10 cellular contexts compared by ENCODE assay signal in genomic region chr5:134252671-134253070, GRCh38. TPM values are rescaled to one million over a fixed set of nuclear protein-coding genes. Genes with fewer than 3 reads are reported as not detected.
DNase-seq lines count a peak whose midpoint lies in the region; ATAC-seq and TF ChIP-seq lines count a peak whose summit lies in the region.
"Had no signal": no experiment of that assay in that cellular context is flagged by ENCODE, and none has a peak within 500 bp of the region (broad histone marks: within the 10 kb centered on the region; RNA-seq: fewer than 3 reads in every experiment).

No MANE protein-coding gene starts in this region.

- peak overlapping the region; percentile 31 for H2AFZ ChIP-seq in parathyroid adenoma

- H3K27ac ChIP-seq in RWPE2 (ENCODE audit: poor library complexity, severe bottlenecking): peak overlapping the region; percentile 2
- H3K27ac ChIP-seq in parathyroid adenoma: no peak overlapping the region
- H3K27ac ChIP-seq in transverse colon: no peak overlapping the region

- H3K36me3 ChIP-seq in RWPE2 (ENCODE audit: low read depth) (no peaks in the 10 kb centered on the region), parathyroid adenoma (ENCODE audit: control insufficient read depth, insufficient read depth, low read length) (no peaks in the 10 kb centered on the region), transverse colon (no peaks in the 10 kb centered on the region)

- no peak for TF ChIP-seq CTCF in RWPE2 (IDR thresholded peaks at IDR 0.05; ENCODE audit: poor library complexity, severe bottlenecking)
- no peak for TF ChIP-seq CTCF in fibroblast of mammary gland (conservative IDR thresholded peaks at IDR 0.05; ENCODE audit: control insufficient read depth, insufficient read depth, low read depth, low read length)
- TF ChIP-seq CTCF in parathyroid adenoma (IDR thresholded peaks at IDR 0.05): no peak
- TF ChIP-seq CTCF in transverse colon (IDR thresholded peaks at IDR 0.05): no peak
- no peak for TF ChIP-seq CTCF in GM10248 (IDR thresholded peaks at IDR 0.05; ENCODE audit: control extremely low read depth, extremely low read depth, low read depth, missing control alignments)

- POLR2A ChIA-PET in GM10248 (lab: Yijun Ruan, JAX): no interaction called here

- in situ Hi-C loops in transverse colon (cut with MboI; ENCODE audit: low pct_ligation_motif_present in 1 of 4, low pct_unique_long_range_greater_than_20kb in 1 of 4, low sequenced_read_pairs in 3 of 4): no loop called here

- H3K4me1 ChIP-seq in RWPE2 (ENCODE audit: insufficient read depth, poor library complexity, severe bottlenecking) (peaks cover 39% of the 10 kb centered on the region), parathyroid adenoma (peaks cover 23% of the 10 kb centered on the region), transverse colon (no peaks in the 10 kb centered on the region)

- intact Hi-C loops in transverse colon (cut with DNase I; ENCODE audit: low total_unique reads): no loop called here

- no peak overlapping the region for H3K9ac ChIP-seq in parathyroid adenoma

- TF ChIP-seq POLR2A in transverse colon (IDR thresholded peaks at IDR 0.05): no peak

- H3K4me3 ChIP-seq in RWPE2 (ENCODE audit: severe bottlenecking) (no peak overlapping the region), fibroblast of mammary gland (ENCODE audit: control insufficient read depth, low read depth, low read length) (no peak overlapping the region), parathyroid adenoma (ENCODE audit: low read depth, low read length) (no peak overlapping the region), transverse colon (no peak overlapping the region)

- TF ChIP-seq EP300 in transverse colon (IDR thresholded peaks at IDR 0.05; ENCODE audit: low read depth): no peak

- no peaks in the 10 kb centered on the region for H3K79me2 ChIP-seq in parathyroid adenoma

- no peak overlapping the region for H3K4me2 ChIP-seq in parathyroid adenoma (ENCODE audit: low read length)

- peak; percentile 84 for ATAC-seq in RWPE2 (ENCODE audit: low read depth)

- DNase-seq in GM03348 (ENCODE audit: low spot score) (peak; percentile 73), RWPE2 (ENCODE audit: low spot score) (no peak), fibroblast of mammary gland (ENCODE audit: low read depth) (peak; percentile 79), NCI-H2107 treated with DMSO at 0.1 percent for 48 hours (lab: John Stamatoyannopoulos, UW; ENCODE audit: unreplicated experiment) (no peak), transverse colon (no peak), GM10248 (ENCODE audit: extremely low spot score) (no peak), NCI-H446 (lab: John Stamatoyannopoulos, UW) (no peak)
- DNase-seq: erythroblast, KG1 had no signal

- CTCF ChIA-PET in GM10248 (lab: Yijun Ruan, JAX): interaction anchor here (1.7 kb wide), 2 partner anchors 10 to 16 kb away, joined by 5 read pairs; no protein-coding TSS in a partner anchor

- H3K9me3 ChIP-seq in RWPE2 (ENCODE audit: severe bottlenecking): no peaks in the 10 kb centered on the region
- H3K9me3 ChIP-seq in parathyroid adenoma (ENCODE audit: control insufficient read depth, low read length): no peaks in the 10 kb centered on the region
- no peaks in the 10 kb centered on the region for H3K9me3 ChIP-seq in transverse colon

- WGBS in transverse colon (ENCODE audit: low coverage in 1 of 2), 2 donors: 62 to 75% methylated on average over 5 of the region's 5 CpGs

- H3K27me3 ChIP-seq in RWPE2 (ENCODE audit: insufficient read depth, poor library complexity, severe bottlenecking) (no peaks in the 10 kb centered on the region), parathyroid adenoma (ENCODE audit: control insufficient read depth, insufficient read depth, low read length) (no peaks in the 10 kb centered on the region), transverse colon (no peaks in the 10 kb centered on the region)

RNA-seq across cellular contexts. Expression of gene PPP2CA, which starts 26.8 kb away (rescaled TPM):
- 100 to 1,000 TPM in 3 of 4 donors, 10 to 100 TPM in 1; 30.4 to 198 (median 147) TPM for total RNA-seq in transverse colon

Comparison
In these comparisons a context has a peak if more than half of its experiments do, and no peak if none do; other contexts are left out.
1. DNase-seq: peak in GM03348 (single experiment) and fibroblast of mammary gland (single experiment); none in RWPE2 (single experiment), NCI-H2107 treated with DMSO at 0.1 percent for 48 hours (single experiment), transverse colon (single experiment), GM10248 (single experiment) and NCI-H446 (0 of 2).